8 cellular contexts compared by ENCODE assay signal in genomic region chr2:210475726-210476125, GRCh38. TPM values are rescaled to one million over a fixed set of nuclear protein-coding genes. Genes with fewer than 3 reads are reported as not detected.
DNase-seq lines count a peak whose midpoint lies in the region; FAIRE-seq lines count a peak whose summit lies in the region.

No MANE protein-coding gene starts in this region.

- peak overlapping the region; percentile 39 for H3K27ac Mint-ChIP-seq in activated CD4-positive, alpha-beta T cell treated with anti-CD3 and anti-CD28 coated beads, Interleukin-2, amount 10 ng/mL, durations not matched to agents 24 days and 14 days
- H3K27ac Mint-ChIP-seq in activated CD4-positive, alpha-beta memory T cell treated with anti-CD3 and anti-CD28 coated beads for 36 hours: peak overlapping the region; percentile 43

- FAIRE-seq in HTR-8/SVneo (lab: Jason Lieb, UNC): no peak

- CTCF ChIA-PET in activated CD4-positive, alpha-beta memory T cell treated with anti-CD3 and anti-CD28 coated beads for 36 hours (lab: Charles Lee): no interaction called here

- intact Hi-C loops in activated CD4-positive, alpha-beta T cell treated with anti-CD3 and anti-CD28 coated beads, Interleukin-2, amount 10 ng/mL, durations not matched to agents 24 days and 14 days (cut with micrococcal nuclease): loop anchor here (2.0 to 5.0 kb wide), 2 partner anchors 305 to 473 kb away; partner anchors contain the start of genes KANSL1L and RPE
- intact Hi-C loops in activated CD4-positive, alpha-beta memory T cell treated with anti-CD3 and anti-CD28 coated beads for 36 hours (cut with micrococcal nuclease): loop anchor here (2.0 kb wide), 2 partner anchors 31 to 473 kb away; partner anchors contain the start of gene RPE

- POLR2A ChIA-PET in activated CD4-positive, alpha-beta memory T cell treated with anti-CD3 and anti-CD28 coated beads for 36 hours (lab: Charles Lee): no interaction called here

- H3K4me3 Mint-ChIP-seq in activated CD4-positive, alpha-beta T cell treated with anti-CD3 and anti-CD28 coated beads, Interleukin-2, amount 10 ng/mL, durations not matched to agents 24 days and 14 days: peak overlapping the region; percentile 99
- peak overlapping the region; percentile 65 for H3K4me3 Mint-ChIP-seq in activated CD4-positive, alpha-beta memory T cell treated with anti-CD3 and anti-CD28 coated beads for 36 hours

- no peaks in the 10 kb centered on the region for H3K27me3 Mint-ChIP-seq in activated CD4-positive, alpha-beta T cell treated with anti-CD3 and anti-CD28 coated beads, Interleukin-2, amount 10 ng/mL, durations not matched to agents 24 days and 14 days
- H3K27me3 Mint-ChIP-seq in activated CD4-positive, alpha-beta memory T cell treated with anti-CD3 and anti-CD28 coated beads for 36 hours: no peaks in the 10 kb centered on the region

- H3K4me3 ChIP-seq in iPS-18c (ENCODE audit: insufficient read depth, low read depth, low read length): peak overlapping the region; percentile 16; the same call in 1 of the 2 replicates

- H3K4me1 Mint-ChIP-seq in activated CD4-positive, alpha-beta T cell treated with anti-CD3 and anti-CD28 coated beads, Interleukin-2, amount 10 ng/mL, durations not matched to agents 24 days and 14 days: peaks cover 28% of the 10 kb centered on the region
- H3K4me1 Mint-ChIP-seq in activated CD4-positive, alpha-beta memory T cell treated with anti-CD3 and anti-CD28 coated beads for 36 hours (ENCODE audit: low read depth): peaks cover 45% of the 10 kb centered on the region

- H3K9me3 Mint-ChIP-seq in activated CD4-positive, alpha-beta T cell treated with anti-CD3 and anti-CD28 coated beads, Interleukin-2, amount 10 ng/mL, durations not matched to agents 24 days and 14 days: no peaks in the 10 kb centered on the region
- H3K9me3 Mint-ChIP-seq in activated CD4-positive, alpha-beta memory T cell treated with anti-CD3 and anti-CD28 coated beads for 36 hours: no peaks in the 10 kb centered on the region

- no peaks in the 10 kb centered on the region for H3K9me3 ChIP-seq in iPS-18c (ENCODE audit: control insufficient read depth, insufficient read depth, low read length)

- peaks cover 25% of the 10 kb centered on the region for H3K36me3 Mint-ChIP-seq in activated CD4-positive, alpha-beta T cell treated with anti-CD3 and anti-CD28 coated beads, Interleukin-2, amount 10 ng/mL, durations not matched to agents 24 days and 14 days (ENCODE audit: low read depth)
- peaks cover 24% of the 10 kb centered on the region for H3K36me3 Mint-ChIP-seq in activated CD4-positive, alpha-beta memory T cell treated with anti-CD3 and anti-CD28 coated beads for 36 hours

- DNase-seq in activated CD4-positive, alpha-beta T cell treated with anti-CD3 and anti-CD28 coated beads, Interleukin-2, amount 10 ng/mL, durations not matched to agents 24 days and 14 days: no peak
- DNase-seq in activated CD4-positive, alpha-beta T cell treated with anti-CD3 and anti-CD28 coated beads, Interleukin-2, amount 50 U/mL, for 1 hour: no peak
- DNase-seq in activated CD4-positive, alpha-beta memory T cell treated with anti-CD3 and anti-CD28 coated beads for 36 hours: no peak
- DNase-seq in superior temporal gyrus (ENCODE audit: extremely low spot score) (peak; percentile 68), GM03348 (ENCODE audit: low spot score) (no peak), HTR-8/SVneo (ENCODE audit: insufficient read length, low spot score) (no peak), NOMO-1 treated with DMSO at 0.1 percent for 48 hours (lab: John Stamatoyannopoulos, UW; ENCODE audit: unreplicated experiment) (no peak)

RNA-seq across cellular contexts. Expression of gene LANCL1, which starts 0.8 kb away (rescaled TPM):
- total RNA-seq in activated CD4-positive, alpha-beta T cell treated with anti-CD3 and anti-CD28 coated beads, Interleukin-2, amount 10 ng/mL, durations not matched to agents 24 days and 14 days: 32.3 and 34.2 TPM in 2 replicates
- 10 to 100 TPM; 39.1 to 42.9 TPM for total RNA-seq in activated CD4-positive, alpha-beta memory T cell treated with anti-CD3 and anti-CD28 coated beads for 36 hours
